ENCODE assay signal across 1 cellular context in genomic region chr9:33473643-33474352, GRCh38.
TF ChIP-seq lines count a peak whose summit lies in the region.

Gene NOL6 (minus strand): TSS chr9:33473924. CDS start chr9:33473842, 82 bp downstream.

TF ChIP-seq in HCT116, 20 proteins besides CTCF, POLR2A, EP300 and RAD21 (continued from another document):
- TF ChIP-seq EZH2phosphoT487 (IDR thresholded peaks at IDR 0.05; ENCODE audit: borderline replicate concordance) (no peak), CBX3 (IDR thresholded peaks at IDR 0.05; ENCODE audit: low read depth) (no peak), EZH2 (IDR thresholded peaks at IDR 0.05) (no peak), ATF3 (IDR thresholded peaks at IDR 0.05) (no peak), TCF7L2 (IDR thresholded peaks at IDR 0.05; ENCODE audit: borderline replicate concordance, extremely low read depth, insufficient read depth, insufficient read length) (no peak), ELF1 (IDR thresholded peaks at IDR 0.05; ENCODE audit: borderline replicate concordance, low read depth) (peak; percentile 62), EGR1 (IDR thresholded peaks at IDR 0.05; ENCODE audit: low read depth) (peak; percentile 29; the same call in 1 of the 2 replicates), YY1 (IDR thresholded peaks at IDR 0.05; ENCODE audit: extremely low read depth, insufficient replicate concordance, low read depth, low read length) (peak; percentile 39), SIN3A (IDR thresholded peaks at IDR 0.05; ENCODE audit: low read depth) (peak; percentile 99), SRF (IDR thresholded peaks at IDR 0.05; ENCODE audit: low read depth) (no peak), MAX (IDR thresholded peaks at IDR 0.05) (peak; percentile 99), FOSL1 (IDR thresholded peaks at IDR 0.05; ENCODE audit: low read depth) (no peak), ZNF274 (IDR thresholded peaks at IDR 0.05; ENCODE audit: low read depth, low read length) (no peak), REST (IDR thresholded peaks at IDR 0.05; ENCODE audit: low read depth) (no peak)
